ENCODE assay signal across 8 cellular contexts in the genomic region with DNA sequence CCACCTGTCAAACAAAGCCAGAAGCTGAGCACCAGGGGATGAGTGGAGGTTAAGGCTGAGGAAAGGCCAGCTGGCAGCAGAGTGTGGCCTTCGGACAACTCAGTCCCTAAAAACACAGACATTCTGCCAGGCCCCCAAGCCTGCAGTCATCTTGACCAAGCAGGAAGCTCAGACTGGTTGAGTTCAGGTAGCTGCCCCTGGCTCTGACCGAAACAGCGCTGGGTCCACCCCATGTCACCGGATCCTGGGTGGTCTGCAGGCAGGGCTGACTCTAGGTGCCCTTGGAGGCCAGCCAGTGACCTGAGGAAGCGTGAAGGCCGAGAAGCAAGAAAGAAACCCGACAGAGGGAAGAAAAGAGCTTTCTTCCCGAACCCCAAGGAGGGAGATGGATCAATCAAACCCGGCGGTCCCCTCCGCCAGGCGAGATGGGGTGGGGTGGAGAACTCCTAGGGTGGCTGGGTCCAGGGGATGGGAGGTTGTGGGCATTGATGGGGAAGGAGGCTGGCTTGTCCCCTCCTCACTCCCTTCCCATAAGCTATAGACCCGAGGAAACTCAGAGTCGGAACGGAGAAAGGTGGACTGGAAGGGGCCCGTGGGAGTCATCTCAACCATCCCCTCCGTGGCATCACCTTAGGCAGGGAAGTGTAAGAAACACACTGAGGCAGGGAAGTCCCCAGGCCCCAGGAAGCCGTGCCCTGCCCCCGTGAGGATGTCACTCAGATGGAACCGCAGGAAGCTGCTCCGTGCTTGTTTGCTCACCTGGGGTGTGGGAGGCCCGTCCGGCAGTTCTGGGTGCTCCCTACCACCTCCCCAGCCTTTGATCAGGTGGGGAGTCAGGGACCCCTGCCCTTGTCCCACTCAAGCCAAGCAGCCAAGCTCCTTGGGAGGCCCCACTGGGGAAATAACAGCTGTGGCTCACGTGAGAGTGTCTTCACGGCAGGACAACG. TPM values are rescaled to one million over a fixed set of nuclear protein-coding genes. Genes with fewer than 3 reads are reported as not detected.
DNase-seq lines count a peak whose midpoint lies in the region; ATAC-seq and FAIRE-seq lines count a peak whose summit lies in the region.

No MANE protein-coding gene starts in this region.

- H3K18ac ChIP-seq in neuronal stem cell (ENCODE audit: low read length) = no peak overlapping the region

- H3K9me3 ChIP-seq in neuronal stem cell (replicated peaks in 1 of 2; ENCODE audit: control insufficient read depth in 2 of 2, insufficient read depth in 1 of 2, low read depth in 1 of 2, low read length in 2 of 2) = no peaks in the 10 kb centered on the region

- peak; percentile 50 for ATAC-seq in GM18520 (IDR thresholded peaks at IDR 0.05; ENCODE audit: unreplicated experiment)
- ATAC-seq in HG03460 (IDR thresholded peaks at IDR 0.05; ENCODE audit: unreplicated experiment) = peak; percentile 75

- no peak overlapping the region for H3K4me2 ChIP-seq in neuronal stem cell (ENCODE audit: insufficient read depth, low read length, poor library complexity, severe bottlenecking)

- peaks cover 0 to 1% (median 0%) of the 10 kb centered on the region in 3 experiments for H3K27me3 ChIP-seq in neuronal stem cell (ENCODE audit: control insufficient read depth in 3 of 3, insufficient read depth in 3 of 3, low read depth in 1 of 3, low read length in 3 of 3)

- DNase-seq in activated T-helper 1 cell treated with Interleukin-2 at 50 U/mL for 16 hours (ENCODE audit: low read depth) = peak; percentile 62
- no peak for DNase-seq in neuronal stem cell (ENCODE audit: low spot score)
- no peak for DNase-seq in NCI-H446 treated with DMSO at 0.1 percent for 48 hours (lab: John Stamatoyannopoulos, UW)
- DNase-seq in NCI-H524 (lab: John Stamatoyannopoulos, UW) = no peak
- DNase-seq in SW480 (ENCODE audit: low spot score) = no peak
- DNase-seq in RCC 7860 (ENCODE audit: low spot score) = no peak

- no peak overlapping the region for H3K27ac ChIP-seq in neuronal stem cell (replicated peaks; ENCODE audit: low read length)

- H3K79me1 ChIP-seq in neuronal stem cell (ENCODE audit: low read depth, low read length) = no peaks in the 10 kb centered on the region

- H3K36me3 ChIP-seq in neuronal stem cell (replicated peaks in 1 of 2; ENCODE audit: control insufficient read depth in 2 of 2, insufficient read depth in 2 of 2, low read length in 2 of 2) = peaks cover 13 to 15% of the 10 kb centered on the region in 2 donors

- H4K91ac ChIP-seq in neuronal stem cell (ENCODE audit: low read depth, low read length, poor library complexity) = no peak overlapping the region

- FAIRE-seq in RCC 7860 (lab: Jason Lieb, UNC) = no peak

- H2BK120ac ChIP-seq in neuronal stem cell (ENCODE audit: low read depth, low read length) = no peak overlapping the region

- no peak overlapping the region for H2AK5ac ChIP-seq in neuronal stem cell (ENCODE audit: low read depth, low read length)

- peaks cover 0 to 4% of the 10 kb centered on the region in 2 donors for H3K4me1 ChIP-seq in neuronal stem cell (ENCODE audit: control insufficient read depth in 2 of 2, insufficient read depth in 1 of 2, low read depth in 1 of 2, low read length in 2 of 2)

- H2BK5ac ChIP-seq in neuronal stem cell (ENCODE audit: low read length) = no peak overlapping the region

- H2AFZ ChIP-seq in neuronal stem cell (ENCODE audit: low read length) = no peak overlapping the region

- H3K9ac ChIP-seq in neuronal stem cell (ENCODE audit: low read depth, low read length, poor library complexity) = no peak overlapping the region

- H2BK12ac ChIP-seq in neuronal stem cell (ENCODE audit: low read length) = peak overlapping the region; percentile 5

- H4K8ac ChIP-seq in neuronal stem cell (ENCODE audit: low read depth, low read length) = no peak overlapping the region

- no peak overlapping the region for H3K4me3 ChIP-seq in neuronal stem cell (ENCODE audit: low read length in 2 of 2)

- H3K4ac ChIP-seq in neuronal stem cell (ENCODE audit: low read length) = no peak overlapping the region

- H3K23ac ChIP-seq in neuronal stem cell (ENCODE audit: low read depth, low read length, poor library complexity) = no peak overlapping the region

- no peak overlapping the region for H3K14ac ChIP-seq in neuronal stem cell (ENCODE audit: low read length)

- WGBS in neuronal stem cell (ENCODE audit: extremely low coverage in 2 of 2, insufficient read length in 2 of 2, insufficient replicate concordance in 1 of 2), 2 donors = no CpG with 5 or more reads among the region's 26 CpGs

- H2BK15ac ChIP-seq in neuronal stem cell (ENCODE audit: low read length) = no peak overlapping the region

RNA-seq across cellular contexts. Expression of a gene that starts 11.7 kb away (rescaled TPM):
- polyA plus RNA-seq in neuronal stem cell (2013, experiment 1 of 2) = not detected
- polyA plus RNA-seq in neuronal stem cell (2013, experiment 2 of 2) = not detected

RNA-seq across cellular contexts. Expression of a gene that starts 30.4 kb away (rescaled TPM):
- 32.8 TPM for polyA plus RNA-seq in neuronal stem cell (2013, experiment 1 of 2)
- polyA plus RNA-seq in neuronal stem cell (2013, experiment 2 of 2) = 34.6 TPM
